ENCODE assay signal across 8 cellular contexts in genomic region chr21:34545079-34545884, GRCh38. TPM values are rescaled to one million over a fixed set of nuclear protein-coding genes. Genes with fewer than 3 reads are reported as not detected.
DNase-seq lines count a peak whose midpoint lies in the region; ATAC-seq and TF ChIP-seq lines count a peak whose summit lies in the region.

No MANE protein-coding gene starts in this region.

- H4K20me1 ChIP-seq in OCI-LY3 (ENCODE audit: insufficient read depth, low read length): no peaks in the 10 kb centered on the region

- peaks cover 17% of the 10 kb centered on the region for H3K4me1 Mint-ChIP-seq in mesothelial cell of epicardium

- H3K27ac Mint-ChIP-seq in mesothelial cell of epicardium: peak overlapping the region; percentile 86

- peak; percentile 13 for DNase-seq in stimulated activated CD4-positive, alpha-beta T cell treated with anti-CD3 and anti-CD28 coated beads, Interleukin-1b, Interleukin-23, amount 100 ng/mL, for 48 hours
- no peak for DNase-seq in stimulated activated CD4-positive, alpha-beta T cell treated with anti-CD3 and anti-CD28 coated beads, Interleukin-4, amount 100 ng/mL, for 1 hour
- DNase-seq in dermis blood vessel endothelial cell (peak; percentile 46), mesothelial cell of epicardium (ENCODE audit: low spot score in 2 of 2, unreplicated experiment in 2 of 2) (no peak)
- no peak for DNase-seq in stimulated activated CD4-positive, alpha-beta T cell treated with anti-CD3 and anti-CD28 coated beads, Interleukin-4, amount 100 ng/mL, for 4 hours

- peak overlapping the region; percentile 71 for H3K4me3 ChIP-seq in OCI-LY3 (ENCODE audit: low read length)
- H3K4me3 ChIP-seq in urinary bladder (ENCODE audit: low read depth, low read length): no peak overlapping the region

- H3K27ac ChIP-seq in OCI-LY3 (ENCODE audit: low read length) (peak overlapping the region; percentile 70), urinary bladder (ENCODE audit: low read depth) (peak overlapping the region; percentile 35)

- TF ChIP-seq CTCF in OCI-LY3 (IDR thresholded peaks at IDR 0.05; ENCODE audit: low read depth, low read length) (no peak), mesothelial cell of epicardium (IDR thresholded peaks at IDR 0.05; ENCODE audit: unreplicated experiment) (no peak)

- peak overlapping the region; percentile 89 for H2AFZ ChIP-seq in OCI-LY3 (ENCODE audit: low read depth, low read length)

- WGBS in urinary bladder: 53% methylated on average over 10 of the region's 10 CpGs

- H3K36me3 Mint-ChIP-seq in mesothelial cell of epicardium: peaks cover 4% of the 10 kb centered on the region

- no peaks in the 10 kb centered on the region for H3K9me3 ChIP-seq in OCI-LY3 (ENCODE audit: insufficient read depth, low read length)

- peaks cover 9% of the 10 kb centered on the region for H3K9me3 Mint-ChIP-seq in mesothelial cell of epicardium

- H3K9ac ChIP-seq in OCI-LY3 (ENCODE audit: low read length): peak overlapping the region; percentile 60

- peaks cover 28% of the 10 kb centered on the region for H3K4me1 ChIP-seq in OCI-LY3 (ENCODE audit: low read length)
- H3K4me1 ChIP-seq in urinary bladder (ENCODE audit: insufficient read depth): peaks cover 1% of the 10 kb centered on the region

- peak overlapping the region; percentile 99 for H3K4me2 ChIP-seq in OCI-LY3 (ENCODE audit: low read length)

- H3K4me3 Mint-ChIP-seq in mesothelial cell of epicardium: no peak overlapping the region

- no peaks in the 10 kb centered on the region for H3K27me3 Mint-ChIP-seq in mesothelial cell of epicardium (ENCODE audit: low read depth)

- H3K27me3 ChIP-seq in OCI-LY3 (ENCODE audit: low read depth, low read length): no peaks in the 10 kb centered on the region

- no peaks in the 10 kb centered on the region for H3K79me2 ChIP-seq in OCI-LY3 (ENCODE audit: low read length)

- ATAC-seq in HG02943 (IDR thresholded peaks at IDR 0.05; ENCODE audit: low read depth, unreplicated experiment): peak; percentile 72

- peaks cover 2% of the 10 kb centered on the region for H3K36me3 ChIP-seq in OCI-LY3 (replicated peaks; ENCODE audit: low read depth, low read length)
- no peaks in the 10 kb centered on the region for H3K36me3 ChIP-seq in urinary bladder (ENCODE audit: insufficient read depth)

RNA-seq across cellular contexts. Expression of gene KCNE1, which starts 33.3 kb away (rescaled TPM):
- total RNA-seq in dermis blood vessel endothelial cell: under 0.01 and 0.14 TPM in 2 replicates
- total RNA-seq in mesothelial cell of epicardium: 0.50 to 1.0 TPM (median 0.55 TPM) in 3 replicates
- 0.11 TPM for total RNA-seq in urinary bladder
- polyA plus RNA-seq in urinary bladder: 0.48 TPM

Comparison
In these comparisons a context has a peak if more than half of its experiments do, and no peak if none do; other contexts are left out.
1. DNase-seq: peak in stimulated activated CD4-positive, alpha-beta T cell treated with anti-CD3 and anti-CD28 coated beads, Interleukin-1b, Interleukin-23, amount 100 ng/mL, for 48 hours (single experiment) and dermis blood vessel endothelial cell (single experiment); none in stimulated activated CD4-positive, alpha-beta T cell treated with anti-CD3 and anti-CD28 coated beads, Interleukin-4, amount 100 ng/mL, for 1 hour (single experiment), mesothelial cell of epicardium (0 of 2) and stimulated activated CD4-positive, alpha-beta T cell treated with anti-CD3 and anti-CD28 coated beads, Interleukin-4, amount 100 ng/mL, for 4 hours (0 of 2).